ENCODE assay signal across 1 cellular context in genomic region chr5:82388186-82388585, GRCh38.
TF ChIP-seq lines count a peak whose summit lies in the region.

No MANE protein-coding gene starts in this region.

TF ChIP-seq in HepG2, 621 proteins besides CTCF, POLR2A, EP300 and RAD21 (continued from another document):
- TF ChIP-seq ZNF276 (CRISPR knock-in tag; IDR thresholded peaks at IDR 0.05; ENCODE audit: low read depth) = no peak
- no peak for TF ChIP-seq ZNF280B (CRISPR knock-in tag; IDR thresholded peaks at IDR 0.05; ENCODE audit: borderline replicate concordance)
- no peak for TF ChIP-seq SMAD9 (CRISPR knock-in tag; IDR thresholded peaks at IDR 0.05)
- TF ChIP-seq ZNF781 (CRISPR knock-in tag; IDR thresholded peaks at IDR 0.05; ENCODE audit: borderline replicate concordance, not compliant biosample characterization) = no peak
- TF ChIP-seq ZNF326 (CRISPR knock-in tag; IDR thresholded peaks at IDR 0.05; ENCODE audit: borderline replicate concordance) = no peak
